In the genomic region with DNA sequence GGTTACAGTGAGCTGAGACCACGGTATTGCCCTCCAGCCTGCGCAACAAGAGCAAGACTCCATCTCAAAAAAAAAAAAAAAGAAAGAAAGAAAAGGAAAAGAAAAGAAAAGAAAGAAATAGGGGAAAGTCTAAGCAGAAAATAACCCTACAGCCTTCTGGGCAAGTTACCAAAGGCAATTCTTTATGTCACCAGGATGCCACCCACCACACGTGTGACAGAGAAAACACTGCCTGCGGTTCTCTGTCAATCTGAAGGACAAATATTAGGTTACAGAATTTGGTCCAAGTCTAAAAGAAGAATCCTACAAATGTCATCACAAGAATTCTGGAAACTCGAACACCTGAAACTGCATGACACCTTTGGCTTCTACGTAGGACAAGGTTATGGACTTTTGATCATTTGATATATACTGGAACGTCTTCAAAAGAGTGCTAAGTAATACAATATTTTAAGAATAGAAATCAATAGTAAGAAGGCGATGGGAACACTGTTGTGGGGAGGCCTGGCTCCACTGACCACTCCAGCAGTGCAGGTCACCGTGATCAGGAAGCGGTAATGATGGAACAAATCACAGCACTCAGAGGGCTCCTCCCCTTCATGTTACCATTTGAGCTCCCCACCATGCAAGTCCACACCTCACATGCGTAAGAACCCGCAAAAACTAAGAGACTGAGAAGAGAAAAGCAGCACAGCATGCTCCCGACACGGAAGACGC, we compare ENCODE assay signal across 15 cellular contexts.
DNase-seq lines count a peak whose midpoint lies in the region; ATAC-seq and TF ChIP-seq lines count a peak whose summit lies in the region.
"Had no signal": no experiment of that assay in that cellular context is flagged by ENCODE, and none has a peak within 500 bp of the region (broad histone marks: within the 10 kb centered on the region; RNA-seq: fewer than 3 reads in every experiment).

No MANE protein-coding gene starts in this region.

- in situ Hi-C loops in mammary epithelial cell (cut with MboI; ENCODE audit: low sequenced_read_pairs in 2 of 2), result no loop called here

- peaks cover 0 to 6% of the 10 kb centered on the region in 2 donors for H3K4me1 ChIP-seq in breast epithelium
- H3K4me1 ChIP-seq in mammary epithelial cell (ENCODE audit: insufficient read depth, low read length), result no peaks in the 10 kb centered on the region
- H3K4me1 ChIP-seq in esophagus squamous epithelium, result peaks cover 0 to 30% (median 17%) of the 10 kb centered on the region in 3 donors
- peaks cover 14 to 18% of the 10 kb centered on the region in 2 donors for H3K4me1 ChIP-seq in neuronal stem cell (ENCODE audit: control insufficient read depth in 2 of 2, insufficient read depth in 1 of 2, low read depth in 1 of 2, low read length in 2 of 2)
- peaks cover 14% of the 10 kb centered on the region for H3K4me1 ChIP-seq in upper lobe of right lung
- H3K4me1 ChIP-seq: right lobe of liver had no signal

- H2AFZ ChIP-seq in mammary epithelial cell (ENCODE audit: low read depth, low read length) (no peak overlapping the region), neuronal stem cell (ENCODE audit: low read length) (no peak overlapping the region)

- peaks cover 7% of the 10 kb centered on the region for H3K79me1 ChIP-seq in neuronal stem cell (ENCODE audit: low read depth, low read length)

- no peak overlapping the region for H3K23ac ChIP-seq in neuronal stem cell (ENCODE audit: low read depth, low read length, poor library complexity)

- H3K4ac ChIP-seq in neuronal stem cell (ENCODE audit: low read length), result no peak overlapping the region

- no peak overlapping the region for H3K4me2 ChIP-seq in mammary epithelial cell (ENCODE audit: insufficient read depth, low read depth, low read length)
- H3K4me2 ChIP-seq in neuronal stem cell (ENCODE audit: insufficient read depth, low read length, poor library complexity, severe bottlenecking), result no peak overlapping the region

- no peak for DNase-seq in breast epithelium (ENCODE audit: low spot score in 2 of 2)
- DNase-seq in mammary epithelial cell, result no peak
- DNase-seq in esophagus squamous epithelium (lab: John Stamatoyannopoulos, UW), result no peak
- DNase-seq in neuronal stem cell (ENCODE audit: low spot score), result no peak
- DNase-seq in upper lobe of right lung, result no peak
- no peak for DNase-seq in GM19238 (ENCODE audit: insufficient read length, low spot score)
- DNase-seq: ACHN; activated CD8-positive, alpha-beta memory T cell treated with anti-CD3 and anti-CD28 coated beads for 24 hours; activated naive CD4-positive, alpha-beta T cell treated with anti-CD3 and anti-CD28 coated beads, Interleukin-2, amount 50 U/mL, for 16 hours; KBM-7 had no signal

- H3K18ac ChIP-seq in neuronal stem cell (ENCODE audit: low read length), result peak overlapping the region; percentile 20

- H4K91ac ChIP-seq in neuronal stem cell (ENCODE audit: low read depth, low read length, poor library complexity), result no peak overlapping the region

- no peak overlapping the region for H2BK12ac ChIP-seq in neuronal stem cell (ENCODE audit: low read length)

- H2BK120ac ChIP-seq in neuronal stem cell (ENCODE audit: low read depth, low read length), result no peak overlapping the region

- no peak overlapping the region for H4K8ac ChIP-seq in neuronal stem cell (ENCODE audit: low read depth, low read length)

- H3K27me3 Mint-ChIP-seq in activated T-helper 17 cell treated with anti-CD3 and anti-CD28 coated beads, Interleukin-2, amount 50 U/mL, for 72 hours, result no peaks in the 10 kb centered on the region
- H3K27me3 Mint-ChIP-seq: type B pancreatic cell had no signal

- WGBS in mammary epithelial cell (ENCODE audit: low coverage, missing lambda C conversion rate), result 94% methylated on average over 12 of the region's 15 CpGs
- WGBS in esophagus squamous epithelium, 2 donors, result 87 to 92% methylated on average over 11 to 15 of the region's 15 CpGs
- no CpG with 5 or more reads among the region's 15 CpGs for WGBS in neuronal stem cell (ENCODE audit: extremely low coverage in 2 of 2, insufficient read length in 2 of 2, insufficient replicate concordance in 1 of 2), 2 donors

- TF ChIP-seq CTCF in breast epithelium (IDR thresholded peaks at IDR 0.05), result no peak
- TF ChIP-seq CTCF in mammary epithelial cell (conservative IDR thresholded peaks at IDR 0.05 in 1 of 2, IDR thresholded peaks at IDR 0.05 in 1 of 2; ENCODE audit: extremely low read depth in 1 of 2, insufficient read depth in 1 of 2, low read depth in 1 of 2, low read length in 2 of 2), result no peak
- TF ChIP-seq CTCF in esophagus squamous epithelium (IDR thresholded peaks at IDR 0.05), result no peak
- TF ChIP-seq CTCF in upper lobe of right lung (IDR thresholded peaks at IDR 0.05), result no peak

- H3K9me3 ChIP-seq in breast epithelium (no peaks in the 10 kb centered on the region), mammary epithelial cell (replicated peaks; ENCODE audit: insufficient read depth, low read length) (no peaks in the 10 kb centered on the region), esophagus squamous epithelium (no peaks in the 10 kb centered on the region), neuronal stem cell (replicated peaks in 1 of 2; ENCODE audit: control insufficient read depth in 2 of 2, insufficient read depth in 1 of 2, low read depth in 1 of 2, low read length in 2 of 2) (no peaks in the 10 kb centered on the region), upper lobe of right lung (no peaks in the 10 kb centered on the region)
- H3K9me3 ChIP-seq: right lobe of liver, SJSA1 had no signal

- no peaks in the 10 kb centered on the region for H3K79me2 ChIP-seq in mammary epithelial cell (ENCODE audit: insufficient read depth, low read length)

- intact Hi-C loops in breast epithelium (cut with DNase I; ENCODE audit: low total_unique reads) (no loop called here), mammary epithelial cell (cut with micrococcal nuclease) (no loop called here), esophagus squamous epithelium (cut with DNase I) (no loop called here), upper lobe of right lung (cut with DNase I) (no loop called here)

- H3K9ac ChIP-seq in mammary epithelial cell (ENCODE audit: insufficient read depth, low read length), result no peak overlapping the region
- no peak overlapping the region for H3K9ac ChIP-seq in neuronal stem cell (ENCODE audit: low read depth, low read length, poor library complexity)

- no peak overlapping the region for H3K4me3 Mint-ChIP-seq in activated T-helper 17 cell treated with anti-CD3 and anti-CD28 coated beads, Interleukin-2, amount 50 U/mL, for 72 hours
- H3K4me3 Mint-ChIP-seq: type B pancreatic cell had no signal

- no peaks in the 10 kb centered on the region for H3K4me1 Mint-ChIP-seq in activated T-helper 17 cell treated with anti-CD3 and anti-CD28 coated beads, Interleukin-2, amount 50 U/mL, for 72 hours

- H3K14ac ChIP-seq in neuronal stem cell (ENCODE audit: low read length), result no peak overlapping the region

- no peak overlapping the region for H2BK5ac ChIP-seq in neuronal stem cell (ENCODE audit: low read length)

- H2AK5ac ChIP-seq in neuronal stem cell (ENCODE audit: low read depth, low read length), result no peak overlapping the region

- ATAC-seq in upper lobe of right lung (no peak), HG02759 (IDR thresholded peaks at IDR 0.05; ENCODE audit: unreplicated experiment) (no peak)
- no peak for ATAC-seq in activated T-helper 17 cell treated with anti-CD3 and anti-CD28 coated beads, Interleukin-2, amount 50 U/mL, for 72 hours (replicated peaks)
- ATAC-seq: right lobe of liver had no signal

- H3K9me3 Mint-ChIP-seq in activated T-helper 17 cell treated with anti-CD3 and anti-CD28 coated beads, Interleukin-2, amount 50 U/mL, for 72 hours, result no peaks in the 10 kb centered on the region
- H3K9me3 Mint-ChIP-seq: type B pancreatic cell had no signal

- H3K36me3 ChIP-seq in breast epithelium, result no peaks in the 10 kb centered on the region
- no peaks in the 10 kb centered on the region for H3K36me3 ChIP-seq in mammary epithelial cell (ENCODE audit: insufficient read depth, low read length)
- peaks cover 0 to 8% (median 0%) of the 10 kb centered on the region in 3 donors for H3K36me3 ChIP-seq in esophagus squamous epithelium
- peaks cover 4 to 10% of the 10 kb centered on the region in 2 donors for H3K36me3 ChIP-seq in neuronal stem cell (replicated peaks in 1 of 2; ENCODE audit: control insufficient read depth in 2 of 2, insufficient read depth in 2 of 2, low read length in 2 of 2)
- no peaks in the 10 kb centered on the region for H3K36me3 ChIP-seq in upper lobe of right lung
- H3K36me3 ChIP-seq: right lobe of liver had no signal

- H3K27me3 ChIP-seq in breast epithelium (no peaks in the 10 kb centered on the region), mammary epithelial cell (ENCODE audit: insufficient read depth, low read length) (no peaks in the 10 kb centered on the region), esophagus squamous epithelium (no peaks in the 10 kb centered on the region), neuronal stem cell (ENCODE audit: control insufficient read depth in 3 of 3, insufficient read depth in 3 of 3, low read depth in 1 of 3, low read length in 3 of 3) (no peaks in the 10 kb centered on the region), upper lobe of right lung (no peaks in the 10 kb centered on the region)
- H3K27me3 ChIP-seq: right lobe of liver, SJSA1 had no signal

- dilution Hi-C loops in mammary epithelial cell (cut with HindIII; ENCODE audit: low sequenced_read_pairs), result loop anchor here (10.0 kb wide), 2 partner anchors 122 to 382 kb away; no protein-coding TSS in a partner anchor

- no peak overlapping the region for H3K27ac Mint-ChIP-seq in activated T-helper 17 cell treated with anti-CD3 and anti-CD28 coated beads, Interleukin-2, amount 50 U/mL, for 72 hours

- H3K27ac ChIP-seq in breast epithelium (peak overlapping the region; percentile 79 to 84), mammary epithelial cell (ENCODE audit: insufficient read depth, low read depth, low read length) (no peak overlapping the region), esophagus squamous epithelium (peak overlapping the region in 3 of 4 donors; percentile 50 to 81 (median 77)), neuronal stem cell (replicated peaks; ENCODE audit: low read length) (no peak overlapping the region), upper lobe of right lung (peak overlapping the region; percentile 47)
- H3K27ac ChIP-seq: right lobe of liver, SJSA1 had no signal

- no TSS peak for BruUV-seq in mammary epithelial cell (replicated peaks; lab: Mats Ljungman, UMichigan)

- no peak for TF ChIP-seq POLR2A in breast epithelium (IDR thresholded peaks at IDR 0.05)
- TF ChIP-seq POLR2A in esophagus squamous epithelium (IDR thresholded peaks at IDR 0.05), result no peak

- no peak overlapping the region for H3K4me3 ChIP-seq in breast epithelium
- no peak overlapping the region for H3K4me3 ChIP-seq in mammary epithelial cell (replicated peaks in 1 of 3; ENCODE audit: insufficient read depth in 1 of 3, low read depth in 2 of 3, low read length in 3 of 3)
- H3K4me3 ChIP-seq in esophagus squamous epithelium, result no peak overlapping the region
- no peak overlapping the region for H3K4me3 ChIP-seq in neuronal stem cell (ENCODE audit: low read length in 2 of 2)
- no peak overlapping the region for H3K4me3 ChIP-seq in upper lobe of right lung
- H3K4me3 ChIP-seq: right lobe of liver, SJSA1 had no signal

- H4K20me1 ChIP-seq in mammary epithelial cell (ENCODE audit: insufficient read depth, low read length), result no peaks in the 10 kb centered on the region

- H3K36me3 Mint-ChIP-seq in activated T-helper 17 cell treated with anti-CD3 and anti-CD28 coated beads, Interleukin-2, amount 50 U/mL, for 72 hours (ENCODE audit: low read depth), result no peaks in the 10 kb centered on the region

- H2BK15ac ChIP-seq in neuronal stem cell (ENCODE audit: low read length), result no peak overlapping the region

- CTCF ChIA-PET in mammary epithelial cell (lab: Charles Lee; ENCODE audit: low non-redundant PET), result no interaction called here

Comparison
In these comparisons a context has a peak if more than half of its experiments do, and no peak if none do; other contexts are left out.
1. H3K27ac ChIP-seq: peak in breast epithelium (2 of 2), esophagus squamous epithelium (3 of 4) and upper lobe of right lung (single experiment); none in mammary epithelial cell (single experiment) and neuronal stem cell (single experiment).